ENCODE assay signal across 8 cellular contexts in genomic region chr5:71587709-71588532, GRCh38. TPM values are rescaled to one million over a fixed set of nuclear protein-coding genes. Genes with fewer than 3 reads are reported as not detected.
DNase-seq lines count a peak whose midpoint lies in the region; ATAC-seq and FAIRE-seq lines count a peak whose summit lies in the region.

No MANE protein-coding gene starts in this region.

- peak overlapping the region; percentile 81 for H3K4me3 ChIP-seq in ACC112 (ENCODE audit: low read depth, low read length)
- H3K4me3 ChIP-seq in small intestine (ENCODE audit: low read depth in 1 of 2, low read length in 2 of 2): peak overlapping the region; percentile 76 to 89

- H3K36me3 Mint-ChIP-seq in activated CD8-positive, alpha-beta memory T cell treated with anti-CD3 and anti-CD28 coated beads, Interleukin-2, amount 10 ng/mL, durations not matched to agents 7 days and 5 days: peaks cover 10% of the 10 kb centered on the region

- peak; percentile 43 for DNase-seq in activated CD8-positive, alpha-beta memory T cell treated with anti-CD3 and anti-CD28 coated beads, Interleukin-2, amount 10 ng/mL, durations not matched to agents 7 days and 5 days
- DNase-seq in hepatic stellate cell (ENCODE audit: low spot score): peak; percentile 6
- no peak for DNase-seq in small intestine
- DNase-seq in HTR-8/SVneo (ENCODE audit: insufficient read length, low spot score): no peak
- no peak for DNase-seq in cerebellar cortex (ENCODE audit: low spot score)

- peaks cover 44% of the 10 kb centered on the region for H3K79me2 ChIP-seq in ACC112 (ENCODE audit: control insufficient read depth, insufficient read depth, low read length, unreplicated experiment)

- H3K4me1 ChIP-seq in ACC112 (ENCODE audit: control insufficient read depth, insufficient read depth, low read length, unreplicated experiment) (peaks cover 6% of the 10 kb centered on the region), small intestine (ENCODE audit: control insufficient read depth in 2 of 2, insufficient read depth in 1 of 2, low read depth in 1 of 2, low read length in 1 of 2) (peaks cover 6 to 8% of the 10 kb centered on the region in 2 donors)

- H3K27ac Mint-ChIP-seq in activated CD8-positive, alpha-beta memory T cell treated with anti-CD3 and anti-CD28 coated beads, Interleukin-2, amount 10 ng/mL, durations not matched to agents 7 days and 5 days: peak overlapping the region; percentile 96

- ATAC-seq in GM19023 (IDR thresholded peaks at IDR 0.05; ENCODE audit: unreplicated experiment) (peak; percentile 8), HG03175 (IDR thresholded peaks at IDR 0.05; ENCODE audit: unreplicated experiment) (peak; percentile 6)
- ATAC-seq in activated CD8-positive, alpha-beta memory T cell treated with anti-CD3 and anti-CD28 coated beads, Interleukin-2, amount 10 ng/mL, durations not matched to agents 7 days and 5 days: no peak

- 51 to 58% (median 54%) methylated on average over 19 of the region's 19 CpGs for WGBS in small intestine, 3 donors

- FAIRE-seq in small intestine (lab: Jason Lieb, UNC): no peak
- no peak for FAIRE-seq in HTR-8/SVneo (lab: Jason Lieb, UNC)

- peaks cover 31% of the 10 kb centered on the region for H3K4me1 Mint-ChIP-seq in activated CD8-positive, alpha-beta memory T cell treated with anti-CD3 and anti-CD28 coated beads, Interleukin-2, amount 10 ng/mL, durations not matched to agents 7 days and 5 days

- H3K27me3 ChIP-seq in ACC112 (ENCODE audit: insufficient read depth, low read length) (no peaks in the 10 kb centered on the region), small intestine (ENCODE audit: control insufficient read depth in 2 of 2, insufficient read depth in 2 of 2, low read length in 2 of 2) (no peaks in the 10 kb centered on the region)

- H3K27ac ChIP-seq in ACC112 (ENCODE audit: low read depth, low read length): peak overlapping the region; percentile 26; the same call in 1 of the 2 replicates
- H3K27ac ChIP-seq in small intestine (ENCODE audit: low read depth in 1 of 2, low read length in 1 of 2): peak overlapping the region; percentile 85 to 86

- no peaks in the 10 kb centered on the region for H3K9me3 Mint-ChIP-seq in activated CD8-positive, alpha-beta memory T cell treated with anti-CD3 and anti-CD28 coated beads, Interleukin-2, amount 10 ng/mL, durations not matched to agents 7 days and 5 days (ENCODE audit: low read depth)

- peak overlapping the region; percentile 80 for H3K4me3 Mint-ChIP-seq in activated CD8-positive, alpha-beta memory T cell treated with anti-CD3 and anti-CD28 coated beads, Interleukin-2, amount 10 ng/mL, durations not matched to agents 7 days and 5 days

- H3K9me3 ChIP-seq in small intestine (ENCODE audit: control insufficient read depth, low read depth): no peaks in the 10 kb centered on the region

- H2AFZ ChIP-seq in ACC112 (ENCODE audit: low read length, unreplicated experiment): peak overlapping the region; percentile 56

- CTCF ChIA-PET in activated CD8-positive, alpha-beta memory T cell treated with anti-CD3 and anti-CD28 coated beads, Interleukin-2, amount 10 ng/mL, durations not matched to agents 7 days and 5 days (lab: Charles Lee): interaction anchor here (0.8 to 7.3 kb wide), 4 partner anchors 10 to 118 kb away, joined by 3 to 76 read pairs (median 3); no protein-coding TSS in a partner anchor

- H3K36me3 ChIP-seq in ACC112 (ENCODE audit: insufficient read depth, low read length): no peaks in the 10 kb centered on the region
- H3K36me3 ChIP-seq in small intestine (ENCODE audit: control insufficient read depth in 2 of 2, insufficient read depth in 2 of 2, low read length in 2 of 2): no peaks in the 10 kb centered on the region

- H3K27me3 Mint-ChIP-seq in activated CD8-positive, alpha-beta memory T cell treated with anti-CD3 and anti-CD28 coated beads, Interleukin-2, amount 10 ng/mL, durations not matched to agents 7 days and 5 days: no peaks in the 10 kb centered on the region

RNA-seq across cellular contexts. Expression of gene MCCC2, which starts 0.8 kb away (rescaled TPM):
- 10 to 100 TPM; 45.7 to 59.0 TPM for total RNA-seq in activated CD8-positive, alpha-beta memory T cell treated with anti-CD3 and anti-CD28 coated beads, Interleukin-2, amount 10 ng/mL, durations not matched to agents 7 days and 5 days
- 10 to 100 TPM; 24.9 to 44.9 (median 35.8) TPM for polyA plus RNA-seq in small intestine

Comparison
In these comparisons a context has a peak if more than half of its experiments do, and no peak if none do; other contexts are left out.
1. DNase-seq: peak in activated CD8-positive, alpha-beta memory T cell treated with anti-CD3 and anti-CD28 coated beads, Interleukin-2, amount 10 ng/mL, durations not matched to agents 7 days and 5 days (single experiment) and hepatic stellate cell (single experiment); none in small intestine (single experiment), HTR-8/SVneo (single experiment) and cerebellar cortex (single experiment).